Comparison of ENCODE assay signal across 20 cellular contexts in genomic region chrX:34805951-34806350, GRCh38.
DNase-seq lines count a peak whose midpoint lies in the region; FAIRE-seq and TF ChIP-seq lines count a peak whose summit lies in the region.
"Had no signal": no experiment of that assay in that cellular context is flagged by ENCODE, and none has a peak within 500 bp of the region (broad histone marks: within the 10 kb centered on the region; RNA-seq: fewer than 3 reads in every experiment).

No MANE protein-coding gene starts in this region.

- H3K27ac ChIP-seq in SK-N-MC, result peak overlapping the region; percentile 50; the same call in 1 of the 2 replicates
- no peak overlapping the region for H3K27ac ChIP-seq in endothelial cell of umbilical vein (ENCODE audit: insufficient read depth, low read depth, low read length)

- H3K9ac ChIP-seq in SK-N-MC (ENCODE audit: insufficient read length) (no peak overlapping the region), endothelial cell of umbilical vein (replicated peaks; ENCODE audit: extremely low read depth, insufficient read depth, low read length) (no peak overlapping the region)

- no peaks in the 10 kb centered on the region for H4K20me1 ChIP-seq in endothelial cell of umbilical vein (replicated peaks; ENCODE audit: control insufficient read depth, extremely low read depth, insufficient read depth, low read length)

- no peak for FAIRE-seq in endothelial cell of umbilical vein (lab: Jason Lieb, UNC)
- FAIRE-seq: GM12878, GM19239, HepG2 had no signal

- no peak overlapping the region for H2AFZ ChIP-seq in endothelial cell of umbilical vein (ENCODE audit: low read depth, low read length)

- BruUV-seq in endothelial cell of umbilical vein (replicated peaks; lab: Mats Ljungman, UMichigan), result no TSS peak

- H3K79me2 ChIP-seq in endothelial cell of umbilical vein (ENCODE audit: control insufficient read depth, insufficient read depth, low read length), result no peaks in the 10 kb centered on the region

- H3K4me1 ChIP-seq in endothelial cell of umbilical vein (ENCODE audit: control insufficient read depth, extremely low read depth, insufficient read depth, low read length), result peaks cover 4% of the 10 kb centered on the region
- H3K4me1 ChIP-seq: BE2C, HAP-1 had no signal

- dilution Hi-C loops in endothelial cell of umbilical vein (cut with MboI; ENCODE audit: extremely low pct_ligation_motif_present, low sequenced_read_pairs), result no loop called here

- peak overlapping the region; percentile 6 for H3K4me2 ChIP-seq in endothelial cell of umbilical vein (ENCODE audit: insufficient read depth, low read length)

- H3K9me3 ChIP-seq in SK-N-MC (ENCODE audit: low read depth, low read length) (no peaks in the 10 kb centered on the region), endothelial cell of umbilical vein (replicated peaks; ENCODE audit: control insufficient read depth, insufficient read depth, low read length) (no peaks in the 10 kb centered on the region)
- H3K9me3 ChIP-seq: BE2C, HAP-1 had no signal

- H3K27me3 ChIP-seq in endothelial cell of umbilical vein (ENCODE audit: control insufficient read depth in 2 of 2, insufficient read depth in 2 of 2, low read length in 2 of 2), result no peaks in the 10 kb centered on the region
- H3K27me3 ChIP-seq: BE2C had no signal

- H3K9me1 ChIP-seq in endothelial cell of umbilical vein (replicated peaks; ENCODE audit: control insufficient read depth, extremely low read depth, insufficient read depth, low read length), result no peaks in the 10 kb centered on the region

- H3K4me3 ChIP-seq in SK-N-MC, result no peak overlapping the region
- H3K4me3 ChIP-seq in choroid plexus epithelial cell (ENCODE audit: low read depth, low read length), result no peak overlapping the region
- no peak overlapping the region for H3K4me3 ChIP-seq in endothelial cell of umbilical vein (replicated peaks in 1 of 3; ENCODE audit: insufficient read depth in 1 of 3, low read depth in 1 of 3, low read length in 3 of 3)
- H3K4me3 ChIP-seq: GM12878, HAP-1 had no signal

- TF ChIP-seq CTCF in choroid plexus epithelial cell (conservative IDR thresholded peaks at IDR 0.05; ENCODE audit: low read depth, low read length) (no peak), endothelial cell of umbilical vein (IDR thresholded peaks at IDR 0.05; ENCODE audit: extremely low read depth in 1 of 2, insufficient read depth in 1 of 2, low read depth in 1 of 2, low read length in 2 of 2) (no peak)

- H3K36me3 ChIP-seq in SK-N-MC (ENCODE audit: insufficient read depth, low read length) (no peaks in the 10 kb centered on the region), endothelial cell of umbilical vein (ENCODE audit: control insufficient read depth in 2 of 2, extremely low read depth in 1 of 2, insufficient read depth in 2 of 2, low read length in 2 of 2) (no peaks in the 10 kb centered on the region)
- H3K36me3 ChIP-seq: BE2C, HAP-1 had no signal

- CTCF ChIA-PET in endothelial cell of umbilical vein (lab: Charles Lee), result interaction anchor here (1.2 kb wide), 1 partner anchor 168 kb away, joined by 4 read pairs; no protein-coding TSS in a partner anchor

- TF ChIP-seq POLR2A in endothelial cell of umbilical vein (IDR thresholded peaks at IDR 0.05; ENCODE audit: low read depth, low read length), result no peak

- intact Hi-C loops in endothelial cell of umbilical vein (cut with micrococcal nuclease), result no loop called here

- POLR2A ChIA-PET in endothelial cell of umbilical vein (lab: Charles Lee), result no interaction called here

- peak; percentile 14 for DNase-seq in SK-N-MC (ENCODE audit: low read depth, low spot score)
- peak; percentile 2 for DNase-seq in choroid plexus epithelial cell (ENCODE audit: low read depth)
- peak; percentile 52 for DNase-seq in endothelial cell of umbilical vein (ENCODE audit: low read depth, low spot score)
- DNase-seq in NCI-H1105 (lab: John Stamatoyannopoulos, UW), result no peak
- DNase-seq in NCI-H146 treated with DMSO at 0.1 percent for 48 hours (lab: John Stamatoyannopoulos, UW; ENCODE audit: unreplicated experiment), result no peak
- DNase-seq in RPMI8226, result no peak
- DNase-seq: ACHN; BE2C; C1 segment of cervical spinal cord; CD4-positive, CD25-positive, alpha-beta regulatory T cell; CD8-positive, alpha-beta memory T cell; COR-L47; DMS 273 treated with DMSO at 0.1 percent for 48 hours; DMS53; DND-41; EL had no signal

TF ChIP-seq in endothelial cell of umbilical vein, 7 proteins besides CTCF, POLR2A, EP300 and RAD21:
- TF ChIP-seq EZH2 (IDR thresholded peaks at IDR 0.05; ENCODE audit: borderline replicate concordance, low read depth, low read length, severe bottlenecking) (no peak), GATA2 (IDR thresholded peaks at IDR 0.05; ENCODE audit: insufficient read depth, insufficient read length, low read depth, low read length) (no peak), POLR2AphosphoS5 (IDR thresholded peaks at IDR 0.05; ENCODE audit: insufficient read depth, low read depth, low read length) (no peak), FOS (IDR thresholded peaks at IDR 0.05; ENCODE audit: borderline replicate concordance, insufficient read depth, low read length) (no peak), JUN (IDR thresholded peaks at IDR 0.05; ENCODE audit: borderline replicate concordance, insufficient read depth, insufficient read length, low read depth) (no peak), MYC (IDR thresholded peaks at IDR 0.05; ENCODE audit: low read depth, low read length) (no peak)
- TF ChIP-seq, protein P1, sequence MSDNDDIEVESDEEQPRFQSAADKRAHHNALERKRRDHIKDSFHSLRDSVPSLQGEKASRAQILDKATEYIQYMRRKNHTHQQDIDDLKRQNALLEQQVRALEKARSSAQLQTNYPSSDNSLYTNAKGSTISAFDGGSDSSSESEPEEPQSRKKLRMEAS (IDR thresholded peaks at IDR 0.05; ENCODE audit: insufficient read depth, insufficient read length), result no peak

Comparison
In these comparisons a context has a peak if more than half of its experiments do, and no peak if none do; other contexts are left out.
1. DNase-seq: peak in SK-N-MC (single experiment), choroid plexus epithelial cell (single experiment) and endothelial cell of umbilical vein (single experiment); none in NCI-H1105 (single experiment), NCI-H146 treated with DMSO at 0.1 percent for 48 hours (single experiment) and RPMI8226 (single experiment).